Comparison of ENCODE assay signal across 9 cellular contexts in the genomic region with DNA sequence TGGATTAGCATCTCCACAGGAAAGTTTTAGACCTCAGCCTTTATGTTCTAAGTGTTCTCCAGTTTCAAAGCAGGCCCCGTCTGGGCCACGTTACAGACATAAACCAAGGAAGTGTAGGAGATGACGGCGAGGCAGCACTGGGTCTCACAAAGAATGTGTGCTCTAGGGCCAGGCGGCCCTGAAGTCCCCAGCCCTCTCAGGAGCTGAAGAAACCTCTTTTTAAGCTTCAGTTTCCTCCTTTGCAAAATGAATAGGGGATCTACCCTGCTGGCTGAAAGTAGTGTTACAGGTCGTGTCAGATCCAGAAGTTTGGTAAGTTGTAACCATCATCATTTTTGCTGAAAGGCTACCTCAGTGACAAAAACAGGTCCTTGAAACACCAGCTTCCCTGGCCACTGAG.
DNase-seq lines count a peak whose midpoint lies in the region; ATAC-seq and TF ChIP-seq lines count a peak whose summit lies in the region.
"Had no signal": no experiment of that assay in that cellular context is flagged by ENCODE, and none has a peak within 500 bp of the region (broad histone marks: within the 10 kb centered on the region; RNA-seq: fewer than 3 reads in every experiment).

No MANE protein-coding gene starts in this region.

- H3K56ac ChIP-seq in H9 (ENCODE audit: insufficient read length, low read depth, low read length), result no peak overlapping the region

- peaks cover 11% of the 10 kb centered on the region; the same call in 1 of the 2 replicates for H3K4me1 ChIP-seq in H9 (ENCODE audit: insufficient read depth, low read length)
- H3K4me1 ChIP-seq in SK-N-SH (ENCODE audit: control insufficient read depth in 1 of 2, insufficient read depth in 2 of 2, low read depth in 1 of 2, low read length in 1 of 2), result peaks cover 34 to 40% of the 10 kb centered on the region in 2 experiments

- no peak overlapping the region for H3K23ac ChIP-seq in H9 (ENCODE audit: insufficient read length, low read depth, low read length)

- H4K20me1 ChIP-seq in H9 (ENCODE audit: control insufficient read depth, insufficient read depth, insufficient read length), result peaks cover 5% of the 10 kb centered on the region
- H4K20me1 ChIP-seq in SK-N-SH (ENCODE audit: insufficient read depth), result peaks cover 94% of the 10 kb centered on the region

- H3K9me2 ChIP-seq in SK-N-SH, result no peaks in the 10 kb centered on the region

- H3K4me1 Mint-ChIP-seq in H9, result peaks cover 26 to 27% of the 10 kb centered on the region in 2 experiments

- H3K27me3 Mint-ChIP-seq in H9 (ENCODE audit: low read depth), result peaks cover 9% of the 10 kb centered on the region
- H3K27me3 Mint-ChIP-seq: activated naive CD4-positive, alpha-beta T cell treated with anti-CD3 and anti-CD28 coated beads, Interleukin-2, amount 50 U/mL, for 24 hours had no signal

- H2AFZ ChIP-seq in H9 (ENCODE audit: low read length) (no peak overlapping the region), SK-N-SH (ENCODE audit: low read depth) (no peak overlapping the region)

- WGBS in H9 (ENCODE audit: extremely low coverage, insufficient read length, low lambda C conversion rate), result no CpG with 5 or more reads among the region's 6 CpGs
- WGBS in SK-N-SH (ENCODE audit: low lambda C conversion rate), result 84% methylated on average over 6 of the region's 6 CpGs

- no peaks in the 10 kb centered on the region for H3K27me3 ChIP-seq in H9 (ENCODE audit: insufficient read depth, low read length)
- H3K27me3 ChIP-seq in SK-N-SH (ENCODE audit: insufficient read depth), result no peaks in the 10 kb centered on the region

- CTCF ChIA-PET in GM10248 (lab: Yijun Ruan, JAX) (interaction anchor here (0.6 to 6.0 kb wide), 17 partner anchors 8 to 86 kb away, joined by 3 to 38 read pairs (median 3); no protein-coding TSS in a partner anchor), SK-N-SH (lab: Yijun Ruan, JAX) (interaction anchor here (0.7 to 4.9 kb wide), 8 partner anchors 9 to 202 kb away, joined by 3 to 20 read pairs (median 5); partner anchors contain the start of gene SPRED2)

- no peak overlapping the region for H4K8ac ChIP-seq in H9 (replicated peaks; ENCODE audit: insufficient read length, low read depth, low read length)

- no peak for TF ChIP-seq RAD21 in SK-N-SH (IDR thresholded peaks at IDR 0.05; ENCODE audit: low read length)

- H3K9ac ChIP-seq in H9 (ENCODE audit: extremely low read depth, insufficient read length, low read length), result no peak overlapping the region
- no peak overlapping the region for H3K9ac ChIP-seq in SK-N-SH

- no peak overlapping the region for H3K4ac ChIP-seq in H9 (ENCODE audit: low read depth, low read length)

- H2BK120ac ChIP-seq in H9 (ENCODE audit: low read depth, low read length, poor library complexity, severe bottlenecking), result no peak overlapping the region

- H3K4me3 ChIP-seq in SK-N-SH (ENCODE audit: low read depth in 2 of 2, low read length in 1 of 2), result no peak overlapping the region

- H2AK5ac ChIP-seq in H9 (ENCODE audit: insufficient read length, low read length), result no peak overlapping the region

- H2BK12ac ChIP-seq in H9 (ENCODE audit: insufficient read length, low read depth, low read length), result no peak overlapping the region

- H3K18ac ChIP-seq in H9 (ENCODE audit: insufficient read length, low read depth, low read length), result no peak overlapping the region

- H2BK5ac ChIP-seq in H9 (ENCODE audit: insufficient read length, low read length), result no peak overlapping the region

- ATAC-seq in left lobe of liver, result peak; percentile 38

- POLR2A ChIA-PET in GM10248 (lab: Yijun Ruan, JAX) (interaction anchor here (0.6 kb wide), 1 partner anchor 12 kb away, joined by 8 read pairs; no protein-coding TSS in a partner anchor), SK-N-SH (lab: Yijun Ruan, JAX) (interaction anchor here (0.6 to 1.1 kb wide), 2 partner anchors 9 to 86 kb away, joined by 3 to 5 read pairs; no protein-coding TSS in a partner anchor)

- H3F3A ChIP-seq in SK-N-SH (replicated peaks; ENCODE audit: insufficient read depth), result peaks cover 11% of the 10 kb centered on the region

- H2BK20ac ChIP-seq in H9 (ENCODE audit: low read depth, low read length, poor library complexity, severe bottlenecking), result no peak overlapping the region

- H2BK15ac ChIP-seq in H9 (ENCODE audit: low read depth, low read length), result no peak overlapping the region

- H4K5ac ChIP-seq in H9 (ENCODE audit: insufficient read length, low read depth, low read length), result no peak overlapping the region

- no peak overlapping the region for H4K91ac ChIP-seq in H9 (ENCODE audit: insufficient read length, low read depth, low read length)

- no peak overlapping the region for H3T11ph ChIP-seq in H9 (ENCODE audit: low read length)

- peak overlapping the region; percentile 1 for H3K4me2 ChIP-seq in H9 (ENCODE audit: insufficient read depth, insufficient read length, low read length)
- no peak overlapping the region for H3K4me2 ChIP-seq in SK-N-SH

- H3K27ac Mint-ChIP-seq in H9, result no peak overlapping the region
- H3K27ac Mint-ChIP-seq: activated naive CD4-positive, alpha-beta T cell treated with anti-CD3 and anti-CD28 coated beads, Interleukin-2, amount 50 U/mL, for 24 hours had no signal

- TF ChIP-seq EP300 in SK-N-SH (IDR thresholded peaks at IDR 0.05; ENCODE audit: borderline replicate concordance in 1 of 2, low read depth in 1 of 2, low read length in 1 of 2), result no peak

- H3K4me3 Mint-ChIP-seq in H9, result 0 out of 5 replicates have a peak overlapping the region, but pooled peaks of 1 of the 2 experiments have one; percentile 5
- H3K4me3 Mint-ChIP-seq: activated naive CD4-positive, alpha-beta T cell treated with anti-CD3 and anti-CD28 coated beads, Interleukin-2, amount 50 U/mL, for 24 hours had no signal

- H3K9me3 ChIP-seq in H9 (ENCODE audit: control insufficient read depth, low read depth, low read length), result no peaks in the 10 kb centered on the region
- no peaks in the 10 kb centered on the region for H3K9me3 ChIP-seq in SK-N-SH

- DNase-seq in GM10248 (ENCODE audit: extremely low spot score), result peak; percentile 49
- DNase-seq in H9, result peak; percentile 48
- no peak for DNase-seq in SK-N-SH
- DNase-seq in left lobe of liver (ENCODE audit: low spot score), result no peak
- no peak for DNase-seq in activated effector memory CD4-positive, alpha-beta T cell treated with anti-CD3 and anti-CD28 coated beads, Interleukin-2, amount 50 U/mL, for 16 hours
- DNase-seq in NCI-H2196 (lab: John Stamatoyannopoulos, UW; ENCODE audit: unreplicated experiment), result no peak
- no peak for DNase-seq in NCI-H187 (lab: John Stamatoyannopoulos, UW)
- DNase-seq in NCI-H2171 treated with DMSO at 0.1 percent for 48 hours (lab: John Stamatoyannopoulos, UW), result no peak

- no peak overlapping the region for H3K14ac ChIP-seq in H9 (ENCODE audit: insufficient read depth, low read length)

- H3K36me3 ChIP-seq in SK-N-SH (replicated peaks in 1 of 2; ENCODE audit: control insufficient read depth in 1 of 2, insufficient read depth in 2 of 2, low read length in 1 of 2), result no peaks in the 10 kb centered on the region

- H3K9me3 Mint-ChIP-seq in H9, result no peaks in the 10 kb centered on the region
- H3K9me3 Mint-ChIP-seq: activated naive CD4-positive, alpha-beta T cell treated with anti-CD3 and anti-CD28 coated beads, Interleukin-2, amount 50 U/mL, for 24 hours had no signal

- H3K23me2 ChIP-seq in H9 (ENCODE audit: insufficient read length, low read depth, low read length, poor library complexity, severe bottlenecking), result no peaks in the 10 kb centered on the region

- no peaks in the 10 kb centered on the region for H3K79me1 ChIP-seq in H9 (ENCODE audit: insufficient read depth, low read depth, low read length, poor library complexity, severe bottlenecking)

- H3K36me3 Mint-ChIP-seq in H9 (ENCODE audit: insufficient read depth in 1 of 3, low read depth in 3 of 3), result no peaks in the 10 kb centered on the region

- H3K79me2 ChIP-seq in H9 (ENCODE audit: insufficient read depth, low read length), result no peaks in the 10 kb centered on the region; the same call in 1 of the 2 replicates
- H3K79me2 ChIP-seq in SK-N-SH (ENCODE audit: insufficient read depth), result peaks cover 92% of the 10 kb centered on the region

- TF ChIP-seq CTCF in GM10248 (IDR thresholded peaks at IDR 0.05; ENCODE audit: control extremely low read depth, extremely low read depth, low read depth, missing control alignments), result peak; percentile 18
- peak; percentile 62; the same call in 2 of the 3 replicates for TF ChIP-seq CTCF in H9 (conservative IDR thresholded peaks at IDR 0.05)
- peak; percentile 35; the same call in 1 of the 2 replicates for TF ChIP-seq CTCF in SK-N-SH (IDR thresholded peaks at IDR 0.05)

- no peak overlapping the region for H3K27ac ChIP-seq in H9 (ENCODE audit: insufficient read length, low read depth, low read length)
- peak overlapping the region; percentile 22 to 90; a peak in 3 of 4 replicates for H3K27ac ChIP-seq in SK-N-SH (ENCODE audit: low read depth in 2 of 2, low read length in 1 of 2)

TF ChIP-seq in SK-N-SH, 30 proteins besides CTCF, POLR2A, EP300 and RAD21 (continues in another document):
- TF ChIP-seq SIN3A (IDR thresholded peaks at IDR 0.05; ENCODE audit: borderline replicate concordance, low read depth, low read length) (no peak), TEAD4 (IDR thresholded peaks at IDR 0.05; ENCODE audit: borderline replicate concordance, insufficient read depth) (no peak), ZBTB33 (IDR thresholded peaks at IDR 0.05; ENCODE audit: borderline replicate concordance, low read depth) (no peak), CHD2 (IDR thresholded peaks at IDR 0.05; ENCODE audit: low read length, partially characterized antibody) (no peak), USF1 (IDR thresholded peaks at IDR 0.05; ENCODE audit: borderline replicate concordance, low read depth) (no peak)

Comparison
In these comparisons a context has a peak if more than half of its experiments do, and no peak if none do; other contexts are left out.
1. DNase-seq: peak in GM10248 (single experiment) and H9 (single experiment); none in SK-N-SH (single experiment), left lobe of liver (single experiment), activated effector memory CD4-positive, alpha-beta T cell treated with anti-CD3 and anti-CD28 coated beads, Interleukin-2, amount 50 U/mL, for 16 hours (single experiment), NCI-H2196 (single experiment), NCI-H187 (0 of 2) and NCI-H2171 treated with DMSO at 0.1 percent for 48 hours (single experiment).
2. Peak in every context shown above with its lines, with median percentiles within 50 percentile points of each other: CTCF ChIP-seq.